22 cellular contexts compared by ENCODE assay signal in the genomic region with DNA sequence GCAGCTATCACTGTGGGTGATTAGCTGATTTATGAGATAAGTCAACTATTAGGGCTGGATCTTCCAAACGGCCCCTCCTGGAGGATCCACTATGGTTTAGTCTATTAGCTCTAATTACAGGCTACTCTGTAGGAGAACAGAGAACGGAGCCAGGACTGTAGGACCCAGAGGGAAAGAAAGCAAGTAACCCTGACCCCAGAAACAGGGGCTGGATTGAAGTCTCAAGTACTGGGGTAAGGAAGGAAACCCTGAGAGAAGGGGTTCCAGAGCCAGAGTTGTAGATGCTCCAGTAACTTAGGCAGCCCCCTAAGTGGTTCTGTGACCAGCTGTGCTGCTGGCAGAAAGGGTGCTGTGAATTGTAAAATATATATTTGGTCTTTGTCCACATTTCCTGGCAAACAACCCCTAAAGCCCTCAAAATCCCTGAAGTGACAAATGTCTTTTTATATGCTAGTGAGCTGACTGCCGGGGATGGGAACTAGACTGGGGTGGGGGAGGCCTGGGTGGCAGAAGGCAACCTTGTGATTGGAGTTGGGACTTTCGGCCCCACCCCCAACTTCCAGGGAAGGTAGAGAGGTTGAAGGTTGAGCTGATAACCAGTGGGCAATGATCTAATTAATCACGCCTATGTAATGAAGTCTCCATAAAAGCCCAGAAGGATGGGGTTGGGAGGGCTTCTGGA. TPM values are rescaled to one million over a fixed set of nuclear protein-coding genes. Genes with fewer than 3 reads are reported as not detected.
DNase-seq lines count a peak whose midpoint lies in the region; ATAC-seq and TF ChIP-seq lines count a peak whose summit lies in the region.
"Had no signal": no experiment of that assay in that cellular context is flagged by ENCODE, and none has a peak within 500 bp of the region (broad histone marks: within the 10 kb centered on the region; RNA-seq: fewer than 3 reads in every experiment).

No MANE protein-coding gene starts in this region.

- peak overlapping the region; percentile 52 for H3K4me3 Mint-ChIP-seq in T-helper 17 cell
- H3K4me3 Mint-ChIP-seq: activated naive CD8-positive, alpha-beta T cell treated with anti-CD3 and anti-CD28 coated beads, Interleukin-2, amount 10 ng/mL, durations not matched to agents 7 days and 5 days; activated T-cell treated with anti-CD3 and anti-CD28 coated beads, Interleukin-2, amount 50 U/mL, for 24 hours had no signal

- peaks cover 56% of the 10 kb centered on the region for H3K4me1 Mint-ChIP-seq in T-helper 17 cell

- H3K27ac Mint-ChIP-seq in T-helper 17 cell = no peak overlapping the region
- H3K27ac Mint-ChIP-seq: activated naive CD8-positive, alpha-beta T cell treated with anti-CD3 and anti-CD28 coated beads, Interleukin-2, amount 10 ng/mL, durations not matched to agents 7 days and 5 days had no signal

- H3K27ac ChIP-seq in right atrium auricular region = no peak overlapping the region
- H3K27ac ChIP-seq: breast epithelium, prostate gland had no signal

- H3K9me3 ChIP-seq in right atrium auricular region = no peaks in the 10 kb centered on the region
- H3K9me3 ChIP-seq in T-helper 17 cell (ENCODE audit: control insufficient read depth, low read length, poor library complexity, severe bottlenecking) = no peaks in the 10 kb centered on the region
- H3K9me3 ChIP-seq: breast epithelium, left lung, prostate gland, SK-N-SH had no signal

- H3K27me3 ChIP-seq in right atrium auricular region = no peaks in the 10 kb centered on the region
- H3K27me3 ChIP-seq: breast epithelium had no signal

- ATAC-seq in Right ventricle myocardium inferior (peak; percentile 40), T-helper 17 cell (no peak), GM21390 (IDR thresholded peaks at IDR 0.05; ENCODE audit: unreplicated experiment) (no peak), GM21515 (IDR thresholded peaks at IDR 0.05; ENCODE audit: unreplicated experiment) (no peak), GM21447 (IDR thresholded peaks at IDR 0.05; ENCODE audit: unreplicated experiment) (no peak)
- ATAC-seq: left lung; PC-3; stimulated activated naive CD8-positive, alpha-beta T cell treated with anti-CD3 and anti-CD28 coated beads, Interleukin-15, Interleukin-2, amounts not matched to agents 100 U/mL and 50 U/mL, for 24 hours had no signal

- DNase-seq in Right ventricle myocardium inferior (ENCODE audit: missing footprints) (peak; percentile 44), right atrium auricular region (ENCODE audit: low spot score) (no peak), T-helper 17 cell (no peak), iPS-NIHi7 (ENCODE audit: extremely low spot score) (peak; percentile 61), posterior cingulate gyrus (no peak)
- DNase-seq: activated CD4-positive, alpha-beta T cell treated with anti-CD3 and anti-CD28 coated beads, Interleukin-2, amount 50 U/mL, for 4 hours; activated naive CD8-positive, alpha-beta T cell treated with anti-CD3 and anti-CD28 coated beads, Interleukin-2, amount 10 ng/mL, durations not matched to agents 7 days and 5 days; activated T-cell treated with anti-CD3 and anti-CD28 coated beads, Interleukin-2, amount 50 U/mL, for 24 hours; EL; head of caudate nucleus; left lung; NCI-H187; PC-3; stimulated activated CD4-positive, alpha-beta T cell treated with anti-CD3 and anti-CD28 coated beads, Interleukin-12 subunit alpha, Interleukin-12 subunit beta, amount 100 ng/mL, for 4 hours; stimulated activated naive CD8-positive, alpha-beta T cell treated with anti-CD3 and anti-CD28 coated beads, Interleukin-15, Interleukin-2, amounts not matched to agents 100 U/mL and 50 U/mL, for 24 hours had no signal

- no peaks in the 10 kb centered on the region for H3K36me3 Mint-ChIP-seq in T-helper 17 cell (ENCODE audit: low read depth)

- intact Hi-C loops in Right ventricle myocardium inferior (cut with DNase I) = no loop called here
- intact Hi-C loops in posterior cingulate gyrus (cut with DNase I) = no loop called here

- no peaks in the 10 kb centered on the region for H3K27me3 Mint-ChIP-seq in T-helper 17 cell
- H3K27me3 Mint-ChIP-seq: activated T-cell treated with anti-CD3 and anti-CD28 coated beads, Interleukin-2, amount 50 U/mL, for 24 hours had no signal

- peaks cover 0 to 39% of the 10 kb centered on the region in 2 donors for H3K4me1 ChIP-seq in right atrium auricular region
- H3K4me1 ChIP-seq: prostate gland had no signal

- H3K4me3 ChIP-seq in right atrium auricular region = no peak overlapping the region
- H3K4me3 ChIP-seq: breast epithelium, left lung, prostate gland had no signal

- H3K36me3 ChIP-seq in right atrium auricular region = no peaks in the 10 kb centered on the region
- H3K36me3 ChIP-seq: breast epithelium, left lung, prostate gland had no signal

- no peak for TF ChIP-seq CTCF in right atrium auricular region (IDR thresholded peaks at IDR 0.05)

RNA-seq across cellular contexts. Expression of a gene that starts 2.8 kb away (rescaled TPM):
- total RNA-seq in Right ventricle myocardium inferior (not detected), right atrium auricular region (under 1 TPM in 1 of 2 donors, not detected in 1; 0.71 TPM), T-helper 17 cell (10 to 100 TPM in 1 of 2 donors, 1 to 10 TPM in 1; 9.4 to 19.7 TPM)

RNA-seq across cellular contexts. Expression of a gene that starts 24.7 kb away (rescaled TPM):
- total RNA-seq in Right ventricle myocardium inferior (75.9 TPM), right atrium auricular region (10 to 100 TPM; 48.3 to 93.7 TPM), T-helper 17 cell (100 to 1,000 TPM; 151 to 165 TPM)

RNA-seq across cellular contexts. Expression of a gene that starts 37.4 kb away (rescaled TPM):
- total RNA-seq in Right ventricle myocardium inferior = not detected
- total RNA-seq in right atrium auricular region = not detected
- under 1 TPM; 0.60 to 0.80 TPM for total RNA-seq in T-helper 17 cell
- total RNA-seq: HT-29, left lung, PC-3, prostate gland had no signal

RNA-seq across cellular contexts. Expression of a gene that starts 43.3 kb away (rescaled TPM):
- total RNA-seq in Right ventricle myocardium inferior (0.73 TPM), right atrium auricular region (under 1 TPM; 0.08 to 0.48 TPM), T-helper 17 cell (under 1 TPM; 0.23 to 0.42 TPM)

Comparison
In these comparisons a context has a peak if more than half of its experiments do, and no peak if none do; other contexts are left out.
1. DNase-seq: peak in Right ventricle myocardium inferior (single experiment) and iPS-NIHi7 (single experiment); none in right atrium auricular region (single experiment), T-helper 17 cell (0 of 3) and posterior cingulate gyrus (0 of 10).
2. RNA of a gene that starts 2.8 kb away (total RNA-seq): 9.4 to 19.7 TPM in T-helper 17 cell; 0.71 TPM in right atrium auricular region and not detected in Right ventricle myocardium inferior (single experiment); every median in the first group is over 4 times any median in the second.